24 cellular contexts compared by ENCODE assay signal in genomic region chr7:74215921-74216320, GRCh38. TPM values are rescaled to one million over a fixed set of nuclear protein-coding genes. Genes with fewer than 3 reads are reported as not detected.
DNase-seq lines count a peak whose midpoint lies in the region; ATAC-seq, FAIRE-seq and TF ChIP-seq lines count a peak whose summit lies in the region.
"Had no signal": no experiment of that assay in that cellular context is flagged by ENCODE, and none has a peak within 500 bp of the region (broad histone marks: within the 10 kb centered on the region; RNA-seq: fewer than 3 reads in every experiment).

No MANE protein-coding gene starts in this region.

- ATAC-seq in DND-41 (ENCODE audit: insufficient read depth, low read depth): no peak
- ATAC-seq in natural killer cell treated with Interleukin-12 subunit alpha and Interleukin-12 subunit beta and Interleukin-15 and Interleukin-18, amount 100 ng/mL, for 72 hours: no peak
- ATAC-seq in HG02763 (IDR thresholded peaks at IDR 0.05; ENCODE audit: unreplicated experiment): no peak
- ATAC-seq in HG02884 (IDR thresholded peaks at IDR 0.05; ENCODE audit: unreplicated experiment): no peak
- no peak for ATAC-seq in HG03196 (IDR thresholded peaks at IDR 0.05; ENCODE audit: unreplicated experiment)
- ATAC-seq: gastroesophageal sphincter, HCT116, psoas muscle had no signal

- H3K36me3 ChIP-seq in DND-41 (ENCODE audit: insufficient read depth, low read length): no peaks in the 10 kb centered on the region
- H3K36me3 ChIP-seq: cardiac muscle cell, gastroesophageal sphincter had no signal

- H3K36me3 Mint-ChIP-seq in natural killer cell treated with Interleukin-12 subunit alpha and Interleukin-12 subunit beta and Interleukin-15 and Interleukin-18, amount 100 ng/mL, for 72 hours: no peaks in the 10 kb centered on the region
- H3K36me3 Mint-ChIP-seq: activated naive CD4-positive, alpha-beta T cell treated with anti-CD3 and anti-CD28 coated beads, Interleukin-2, amount 50 U/mL, for 72 hours; type B pancreatic cell; WTC11 had no signal

- no peaks in the 10 kb centered on the region for H4K20me1 ChIP-seq in DND-41 (ENCODE audit: insufficient read depth, low read length)

- H3K9me3 Mint-ChIP-seq in natural killer cell treated with Interleukin-12 subunit alpha and Interleukin-12 subunit beta and Interleukin-15 and Interleukin-18, amount 100 ng/mL, for 72 hours: no peaks in the 10 kb centered on the region
- H3K9me3 Mint-ChIP-seq: activated CD4-positive, alpha-beta memory T cell treated with anti-CD3 and anti-CD28 coated beads, Interleukin-2, amount 10 ng/mL, durations not matched to agents 7 days and 5 days; activated naive CD4-positive, alpha-beta T cell treated with anti-CD3 and anti-CD28 coated beads, Interleukin-2, amount 50 U/mL, for 72 hours; activated T-helper 2 cell treated with anti-CD3 and anti-CD28 coated beads, Interferon-gamma antibody, Interleukin-2, Interleukin-4, amounts not matched to agents 10 μg/mL and 5 μg/mL and 100 μg/mL, durations not matched to agents 14 hours and 24 hours and 36 hours; type B pancreatic cell; WTC11 had no signal

- no peak overlapping the region; the same call in 1 of the 2 replicates for H3K4me2 ChIP-seq in DND-41 (ENCODE audit: insufficient read depth, low read length)

- H3K4me1 Mint-ChIP-seq in natural killer cell treated with Interleukin-12 subunit alpha and Interleukin-12 subunit beta and Interleukin-15 and Interleukin-18, amount 100 ng/mL, for 72 hours (ENCODE audit: low read depth in 2 of 2): peaks cover 29 to 36% of the 10 kb centered on the region in 2 donors
- H3K4me1 Mint-ChIP-seq: WTC11 had no signal

- H3K79me2 ChIP-seq in DND-41 (ENCODE audit: insufficient read depth, low read length): no peaks in the 10 kb centered on the region

- H2AFZ ChIP-seq in DND-41 (ENCODE audit: low read depth, low read length): no peak overlapping the region

- peak; percentile 70 for FAIRE-seq in GM12892 (lab: Jason Lieb, UNC)

- TF ChIP-seq CTCF in DND-41 (IDR thresholded peaks at IDR 0.05; ENCODE audit: borderline replicate concordance, extremely low read depth, low read length, poor library complexity, severe bottlenecking) (no peak), NB4 (IDR thresholded peaks at IDR 0.05; ENCODE audit: low read depth, low read length) (no peak)

- H3K4me3 ChIP-seq in DND-41 (ENCODE audit: low read depth in 1 of 2, low read length in 2 of 2) (no peak overlapping the region), NB4 (ENCODE audit: low read depth, low read length) (peak overlapping the region; percentile 17)
- H3K4me3 ChIP-seq: cardiac muscle cell, gastroesophageal sphincter, lung, psoas muscle had no signal

- peak overlapping the region; percentile 65 for H3K9ac ChIP-seq in DND-41 (ENCODE audit: low read depth, low read length)

- no peaks in the 10 kb centered on the region for H3K27me3 Mint-ChIP-seq in natural killer cell treated with Interleukin-12 subunit alpha and Interleukin-12 subunit beta and Interleukin-15 and Interleukin-18, amount 100 ng/mL, for 72 hours
- H3K27me3 Mint-ChIP-seq: activated CD4-positive, alpha-beta memory T cell treated with anti-CD3 and anti-CD28 coated beads, Interleukin-2, amount 10 ng/mL, durations not matched to agents 7 days and 5 days; type B pancreatic cell had no signal

- H3K27ac Mint-ChIP-seq in natural killer cell treated with Interleukin-12 subunit alpha and Interleukin-12 subunit beta and Interleukin-15 and Interleukin-18, amount 100 ng/mL, for 72 hours: peak overlapping the region; percentile 9 to 84
- H3K27ac Mint-ChIP-seq: type B pancreatic cell had no signal

- no peaks in the 10 kb centered on the region for H3K27me3 ChIP-seq in DND-41 (ENCODE audit: insufficient read depth, low read length, poor library complexity)
- H3K27me3 ChIP-seq: cardiac muscle cell, gastroesophageal sphincter had no signal

- no peak overlapping the region for H3K4me3 Mint-ChIP-seq in natural killer cell treated with Interleukin-12 subunit alpha and Interleukin-12 subunit beta and Interleukin-15 and Interleukin-18, amount 100 ng/mL, for 72 hours
- H3K4me3 Mint-ChIP-seq: activated CD4-positive, alpha-beta memory T cell treated with anti-CD3 and anti-CD28 coated beads, Interleukin-2, amount 10 ng/mL, durations not matched to agents 7 days and 5 days; type B pancreatic cell; WTC11 had no signal

- DNase-seq in DND-41: no peak
- DNase-seq in GM12892 (ENCODE audit: insufficient read length): no peak
- DNase-seq in NB4 (ENCODE audit: low read depth): no peak
- no peak for DNase-seq in natural killer cell treated with Interleukin-12 subunit alpha and Interleukin-12 subunit beta and Interleukin-15 and Interleukin-18, amount 100 ng/mL, for 72 hours (ENCODE audit: low spot score)
- DNase-seq in cerebellar cortex (ENCODE audit: low spot score): no peak
- DNase-seq: activated CD4-positive, alpha-beta memory T cell treated with anti-CD3 and anti-CD28 coated beads, Interleukin-2, amount 10 ng/mL, durations not matched to agents 7 days and 5 days; anterior cingulate cortex; DMS53; islet precursor cell; NCI-H2081; NCI-H774; psoas muscle; T1000 had no signal

- H3K27ac ChIP-seq in DND-41 (ENCODE audit: low read length): peak overlapping the region; percentile 99
- H3K27ac ChIP-seq: cardiac muscle cell, gastroesophageal sphincter, psoas muscle had no signal

- peaks cover 59% of the 10 kb centered on the region for H3K4me1 ChIP-seq in DND-41 (ENCODE audit: insufficient read depth, low read length)
- H3K4me1 ChIP-seq: gastroesophageal sphincter, psoas muscle had no signal

- H3K9me3 ChIP-seq in DND-41 (ENCODE audit: insufficient read depth, low read length, severe bottlenecking): no peaks in the 10 kb centered on the region
- H3K9me3 ChIP-seq: gastroesophageal sphincter, psoas muscle had no signal

- no peak for TF ChIP-seq POLR2A in GM12892 (IDR thresholded peaks at IDR 0.05; ENCODE audit: low read depth, low read length)
- TF ChIP-seq POLR2A in NB4 (IDR thresholded peaks at IDR 0.05; ENCODE audit: extremely low read depth, insufficient read length): no peak

RNA-seq across cellular contexts. Expression of gene LAT2, which starts 6.1 kb away (rescaled TPM):
- polyA plus RNA-seq in GM12892 (2012; ENCODE audit: missing spikeins): 160 TPM
- 100 to 1,000 TPM in 1 of 2 donors, 10 to 100 TPM in 1; 78.0 to 161 TPM for total RNA-seq in natural killer cell treated with Interleukin-12 subunit alpha and Interleukin-12 subunit beta and Interleukin-15 and Interleukin-18, amount 100 ng/mL, for 72 hours

RNA-seq across cellular contexts. Expression of gene RFC2, which starts 38.3 kb away (rescaled TPM):
- polyA plus RNA-seq in GM12892 (2012; ENCODE audit: missing spikeins): 64.7 TPM
- total RNA-seq in natural killer cell treated with Interleukin-12 subunit alpha and Interleukin-12 subunit beta and Interleukin-15 and Interleukin-18, amount 100 ng/mL, for 72 hours: 10 to 100 TPM; 66.4 to 87.5 TPM

RNA-seq across cellular contexts. Expression of gene EIF4H, which starts 41.8 kb away (rescaled TPM):
- polyA plus RNA-seq in GM12892 (2012; ENCODE audit: missing spikeins): 222 TPM
- 100 to 1,000 TPM; 344 to 347 TPM for total RNA-seq in natural killer cell treated with Interleukin-12 subunit alpha and Interleukin-12 subunit beta and Interleukin-15 and Interleukin-18, amount 100 ng/mL, for 72 hours
